Comparison of ENCODE assay signal across 9 cellular contexts in genomic region chr2:162073776-162074578, GRCh38.
DNase-seq lines count a peak whose midpoint lies in the region; ATAC-seq and TF ChIP-seq lines count a peak whose summit lies in the region.
"Had no signal": no experiment of that assay in that cellular context is flagged by ENCODE, and none has a peak within 500 bp of the region (broad histone marks: within the 10 kb centered on the region; RNA-seq: fewer than 3 reads in every experiment).

Gene DPP4 (minus strand): TSS chr2:162074215. CDS start chr2:162073981, 234 bp downstream.

- H3K9ac ChIP-seq in SK-N-MC (ENCODE audit: insufficient read length): peak within 1 kb of the TSS; percentile 35
- peak within 1 kb of the TSS; percentile 85 for H3K9ac ChIP-seq in adipocyte (ENCODE audit: low read length)

- no peak for TF ChIP-seq CTCF in AG04449 (IDR thresholded peaks at IDR 0.05; ENCODE audit: insufficient read depth, low read length, missing control alignments)

- H3K4me1 ChIP-seq in adipocyte (ENCODE audit: control insufficient read depth, insufficient read depth, low read length): peaks cover 59% of the 10 kb centered on the region

- ATAC-seq in GM18861 (IDR thresholded peaks at IDR 0.05; ENCODE audit: unreplicated experiment) (peak; percentile 81), HG03045 (IDR thresholded peaks at IDR 0.05; ENCODE audit: unreplicated experiment) (peak; percentile 91)
- ATAC-seq: K562 had no signal

- no peaks in the 10 kb centered on the region for H3K27me3 ChIP-seq in adipocyte (replicated peaks; ENCODE audit: control insufficient read depth, insufficient read depth, low read length)

- POLR2A ChIA-PET in AG04449 (lab: Yijun Ruan, JAX): no interaction called here

- DNase-seq in AG04449 (ENCODE audit: low read depth, low spot score) (no peak), SK-N-MC (ENCODE audit: low read depth, low spot score) (no peak), adipocyte (ENCODE audit: low read depth) (peak; percentile 67), iPS-NIHi7 (ENCODE audit: extremely low spot score) (peak; percentile 72), GF-D8 (lab: John Stamatoyannopoulos, UW) (no peak)
- DNase-seq in stimulated activated CD4-positive, alpha-beta T cell treated with anti-CD3 and anti-CD28 coated beads, Interleukin-15, amount 100 ng/mL, for 24 hours: peak; percentile 70

- no peak within 1 kb of the TSS for H3K27ac ChIP-seq in SK-N-MC

- H3K36me3 ChIP-seq in SK-N-MC (ENCODE audit: insufficient read depth, low read length) (no peaks in the 10 kb centered on the region), adipocyte (ENCODE audit: control insufficient read depth, insufficient read depth, low read length, severe bottlenecking) (no peaks in the 10 kb centered on the region)

- H3K4me3 ChIP-seq in AG04449 (ENCODE audit: low read depth, low read length) (peak within 1 kb of the TSS; percentile 56), SK-N-MC (peak within 1 kb of the TSS; percentile 67), adipocyte (ENCODE audit: low read length) (peak within 1 kb of the TSS; percentile 83)
- H3K4me3 ChIP-seq: K562 had no signal

- CTCF ChIA-PET in AG04449 (lab: Yijun Ruan, JAX): interaction anchor here (0.7 kb wide), 1 partner anchor 66 kb away, joined by 3 read pairs; no protein-coding TSS in a partner anchor

- H3K9me3 ChIP-seq in SK-N-MC (ENCODE audit: low read depth, low read length) (no peaks in the 10 kb centered on the region), adipocyte (ENCODE audit: control insufficient read depth, low read length) (peaks cover 6% of the 10 kb centered on the region)

Comparison
In these comparisons a context has a peak if more than half of its experiments do, and no peak if none do; other contexts are left out.
1. DNase-seq: peak in adipocyte (single experiment), iPS-NIHi7 (single experiment) and stimulated activated CD4-positive, alpha-beta T cell treated with anti-CD3 and anti-CD28 coated beads, Interleukin-15, amount 100 ng/mL, for 24 hours (single experiment); none in AG04449 (single experiment), SK-N-MC (single experiment) and GF-D8 (single experiment).
2. Peak in every context shown above with its lines, with median percentiles within 50 percentile points of each other: H3K4me3 ChIP-seq.